Comparison of ENCODE assay signal across 1 cellular context in the genomic region with DNA sequence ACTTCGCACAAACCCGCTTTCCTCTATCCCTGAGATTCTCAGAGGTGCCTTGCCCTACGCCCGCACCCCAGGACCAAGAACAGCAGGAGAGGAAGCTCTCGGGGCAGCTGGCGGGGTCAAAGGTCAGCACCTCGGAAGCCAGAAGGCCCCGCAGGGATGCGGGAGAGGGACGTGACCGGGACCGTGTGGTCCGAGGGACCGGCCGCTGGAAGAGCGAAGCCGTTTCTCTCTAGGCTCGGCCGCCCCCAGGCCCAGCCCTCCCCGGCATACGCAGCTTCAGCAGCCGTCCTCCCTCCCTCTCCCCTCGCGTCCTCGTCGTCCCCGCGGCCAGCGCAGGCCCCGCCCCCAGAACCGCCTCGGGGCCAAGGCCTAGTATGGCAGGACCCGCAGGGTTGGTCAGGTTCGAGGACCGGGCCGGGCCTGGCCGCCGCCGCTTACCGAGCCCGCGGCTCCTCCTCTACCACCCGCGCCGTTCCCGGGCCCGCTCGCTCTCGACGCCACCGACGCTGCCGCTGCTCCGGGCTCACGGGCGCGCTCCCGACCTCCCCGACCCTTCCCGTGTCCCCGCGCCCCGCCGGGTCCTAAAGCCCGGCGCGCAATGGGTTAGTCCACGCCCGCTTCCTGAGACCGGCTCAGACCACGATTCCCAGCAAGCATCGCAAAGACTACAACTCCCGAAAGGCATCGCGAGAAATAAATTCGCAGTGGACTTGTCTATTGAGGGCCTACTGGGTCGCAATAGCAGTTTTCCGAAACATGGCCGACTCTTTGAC.
A peak's percentile ranks its signal among the peaks of the same experiment; 100 is the strongest.
TF ChIP-seq lines count a peak whose summit lies in the region.

A gene with protein sequence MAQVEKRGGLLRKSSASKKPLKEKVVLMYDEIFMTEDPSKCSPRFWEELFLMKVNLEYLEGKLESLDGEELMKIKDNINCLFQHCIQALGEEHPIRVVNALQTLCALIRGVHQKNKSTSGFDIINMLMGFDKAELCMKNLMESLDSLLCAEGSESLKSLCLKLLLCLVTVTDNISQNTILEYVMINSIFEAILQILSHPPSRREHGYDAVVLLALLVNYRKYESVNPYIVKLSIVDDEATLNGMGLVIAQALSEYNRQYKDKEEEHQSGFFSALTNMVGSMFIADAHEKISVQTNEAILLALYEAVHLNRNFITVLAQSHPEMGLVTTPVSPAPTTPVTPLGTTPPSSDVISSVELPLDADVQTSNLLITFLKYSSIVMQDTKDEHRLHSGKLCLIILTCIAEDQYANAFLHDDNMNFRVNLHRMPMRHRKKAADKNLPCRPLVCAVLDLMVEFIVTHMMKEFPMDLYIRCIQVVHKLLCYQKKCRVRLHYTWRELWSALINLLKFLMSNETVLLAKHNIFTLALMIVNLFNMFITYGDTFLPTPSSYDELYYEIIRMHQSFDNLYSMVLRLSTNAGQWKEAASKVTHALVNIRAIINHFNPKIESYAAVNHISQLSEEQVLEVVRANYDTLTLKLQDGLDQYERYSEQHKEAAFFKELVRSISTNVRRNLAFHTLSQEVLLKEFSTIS (minus strand): TSS at position 527 of the 773 bp plus-strand sequence. CDS start 16,059 bp downstream, outside the sequence.

TF ChIP-seq in HepG2, 621 proteins besides CTCF, POLR2A, EP300 and RAD21 (continued from another document and continues in another):
- TF ChIP-seq SNAI1 (CRISPR knock-in tag; IDR thresholded peaks at IDR 0.05; ENCODE audit: borderline replicate concordance) (no peak), ZNF12 (CRISPR knock-in tag; IDR thresholded peaks at IDR 0.05) (peak; percentile 44; the same call in 1 of the 2 replicates), ZBTB3 (CRISPR knock-in tag; IDR thresholded peaks at IDR 0.05; ENCODE audit: borderline replicate concordance, low read depth) (no peak), ZNF451 (CRISPR knock-in tag; IDR thresholded peaks at IDR 0.05) (peak; percentile 87), KDM5A (IDR thresholded peaks at IDR 0.05; ENCODE audit: borderline replicate concordance, low read length) (peak; percentile 59; the same call in 1 of the 2 replicates), TEAD3 (CRISPR knock-in tag; optimal IDR thresholded peaks at IDR 0.05; ENCODE audit: borderline replicate concordance) (peak; percentile 68), MATR3 (CRISPR knock-in tag; IDR thresholded peaks at IDR 0.05) (no peak), ZNF530 (CRISPR knock-in tag; IDR thresholded peaks at IDR 0.05; ENCODE audit: low read depth) (no peak), ZNF431 (CRISPR knock-in tag; IDR thresholded peaks at IDR 0.05; ENCODE audit: borderline replicate concordance, low read depth) (peak; percentile 57; the same call in 1 of the 2 replicates), SMAD3 (CRISPR knock-in tag; IDR thresholded peaks at IDR 0.05) (peak; percentile 79; the same call in 1 of the 2 replicates), SP4 (CRISPR knock-in tag; IDR thresholded peaks at IDR 0.05) (peak; percentile 90), DNMT1 (CRISPR knock-in tag; IDR thresholded peaks at IDR 0.05) (no peak), CCDC6 (CRISPR knock-in tag; IDR thresholded peaks at IDR 0.05) (peak; percentile 84; the same call in 1 of the 2 replicates), ZSCAN25 (CRISPR knock-in tag; IDR thresholded peaks at IDR 0.05) (peak; percentile 9; the same call in 1 of the 2 replicates), ZFYVE20 (CRISPR knock-in tag; IDR thresholded peaks at IDR 0.05; ENCODE audit: borderline replicate concordance, low read depth) (no peak), FOXA1 (IDR thresholded peaks at IDR 0.05) (no peak), FOXA1 (CRISPR knock-in tag; IDR thresholded peaks at IDR 0.05) (0 out of 2 replicates have a peak, but pooled peaks have one; percentile 5), KDM3A (CRISPR knock-in tag; IDR thresholded peaks at IDR 0.05; ENCODE audit: low read depth) (no peak), IRX3 (CRISPR knock-in tag; IDR thresholded peaks at IDR 0.05; ENCODE audit: borderline replicate concordance, low read depth) (no peak; the same call in 1 of the 2 replicates), NR1H2 (CRISPR knock-in tag; IDR thresholded peaks at IDR 0.05; ENCODE audit: borderline replicate concordance, low read depth) (peak; percentile 40; the same call in 1 of the 2 replicates), FOSL1 (CRISPR knock-in tag; IDR thresholded peaks at IDR 0.05; ENCODE audit: borderline replicate concordance) (no peak; the same call in 1 of the 2 replicates), SP2 (CRISPR knock-in tag; IDR thresholded peaks at IDR 0.05) (0 out of 2 replicates have a peak, but pooled peaks have one; percentile 32), ZNF234 (CRISPR knock-in tag; conservative IDR thresholded peaks at IDR 0.05) (peak; percentile 78; the same call in 1 of the 2 replicates), ZNF670 (CRISPR knock-in tag; IDR thresholded peaks at IDR 0.05; ENCODE audit: borderline replicate concordance) (peak; percentile 89), KLF6 (CRISPR knock-in tag; IDR thresholded peaks at IDR 0.05) (0 out of 2 replicates have a peak, but pooled peaks have one; percentile 66), EZH2 (conservative IDR thresholded peaks at IDR 0.05; ENCODE audit: low read depth, low read length) (no peak), YEATS2 (CRISPR knock-in tag; IDR thresholded peaks at IDR 0.05; ENCODE audit: borderline replicate concordance) (peak; percentile 66; the same call in 1 of the 2 replicates), ZMYM2 (CRISPR knock-in tag; IDR thresholded peaks at IDR 0.05) (no peak), KDM1A (CRISPR knock-in tag; IDR thresholded peaks at IDR 0.05) (no peak), CENPX (CRISPR knock-in tag; IDR thresholded peaks at IDR 0.05) (no peak), ZNF232 (CRISPR knock-in tag; IDR thresholded peaks at IDR 0.05; ENCODE audit: borderline replicate concordance) (peak; percentile 78), TP53 (CRISPR knock-in tag; conservative IDR thresholded peaks at IDR 0.05) (no peak; the same call in 1 of the 2 replicates), ZBTB7B (CRISPR knock-in tag; IDR thresholded peaks at IDR 0.05) (no peak; the same call in 1 of the 2 replicates), ONECUT2 (CRISPR knock-in tag; IDR thresholded peaks at IDR 0.05) (0 out of 2 replicates have a peak, but pooled peaks have one; percentile 7)
- TF ChIP-seq, protein P1, sequence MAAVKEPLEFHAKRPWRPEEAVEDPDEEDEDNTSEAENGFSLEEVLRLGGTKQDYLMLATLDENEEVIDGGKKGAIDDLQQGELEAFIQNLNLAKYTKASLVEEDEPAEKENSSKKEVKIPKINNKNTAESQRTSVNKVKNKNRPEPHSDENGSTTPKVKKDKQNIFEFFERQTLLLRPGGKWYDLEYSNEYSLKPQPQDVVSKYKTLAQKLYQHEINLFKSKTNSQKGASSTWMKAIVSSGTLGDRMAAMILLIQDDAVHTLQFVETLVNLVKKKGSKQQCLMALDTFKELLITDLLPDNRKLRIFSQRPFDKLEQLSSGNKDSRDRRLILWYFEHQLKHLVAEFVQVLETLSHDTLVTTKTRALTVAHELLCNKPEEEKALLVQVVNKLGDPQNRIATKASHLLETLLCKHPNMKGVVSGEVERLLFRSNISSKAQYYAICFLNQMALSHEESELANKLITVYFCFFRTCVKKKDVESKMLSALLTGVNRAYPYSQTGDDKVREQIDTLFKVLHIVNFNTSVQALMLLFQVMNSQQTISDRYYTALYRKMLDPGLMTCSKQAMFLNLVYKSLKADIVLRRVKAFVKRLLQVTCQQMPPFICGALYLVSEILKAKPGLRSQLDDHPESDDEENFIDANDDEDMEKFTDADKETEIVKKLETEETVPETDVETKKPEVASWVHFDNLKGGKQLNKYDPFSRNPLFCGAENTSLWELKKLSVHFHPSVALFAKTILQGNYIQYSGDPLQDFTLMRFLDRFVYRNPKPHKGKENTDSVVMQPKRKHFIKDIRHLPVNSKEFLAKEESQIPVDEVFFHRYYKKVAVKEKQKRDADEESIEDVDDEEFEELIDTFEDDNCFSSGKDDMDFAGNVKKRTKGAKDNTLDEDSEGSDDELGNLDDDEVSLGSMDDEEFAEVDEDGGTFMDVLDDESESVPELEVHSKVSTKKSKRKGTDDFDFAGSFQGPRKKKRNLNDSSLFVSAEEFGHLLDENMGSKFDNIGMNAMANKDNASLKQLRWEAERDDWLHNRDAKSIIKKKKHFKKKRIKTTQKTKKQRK (IDR thresholded peaks at IDR 0.05; ENCODE audit: low read length), result no peak
- TF ChIP-seq, protein P2, sequence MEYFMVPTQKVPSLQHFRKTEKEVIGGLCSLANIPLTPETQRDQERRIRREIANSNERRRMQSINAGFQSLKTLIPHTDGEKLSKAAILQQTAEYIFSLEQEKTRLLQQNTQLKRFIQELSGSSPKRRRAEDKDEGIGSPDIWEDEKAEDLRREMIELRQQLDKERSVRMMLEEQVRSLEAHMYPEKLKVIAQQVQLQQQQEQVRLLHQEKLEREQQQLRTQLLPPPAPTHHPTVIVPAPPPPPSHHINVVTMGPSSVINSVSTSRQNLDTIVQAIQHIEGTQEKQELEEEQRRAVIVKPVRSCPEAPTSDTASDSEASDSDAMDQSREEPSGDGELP (IDR thresholded peaks at IDR 0.05; ENCODE audit: borderline replicate concordance, low read depth), result peak; percentile 92
- TF ChIP-seq, protein P3, sequence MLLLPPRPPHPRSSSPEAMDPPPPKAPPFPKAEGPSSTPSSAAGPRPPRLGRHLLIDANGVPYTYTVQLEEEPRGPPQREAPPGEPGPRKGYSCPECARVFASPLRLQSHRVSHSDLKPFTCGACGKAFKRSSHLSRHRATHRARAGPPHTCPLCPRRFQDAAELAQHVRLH (CRISPR knock-in tag; IDR thresholded peaks at IDR 0.05; ENCODE audit: borderline replicate concordance, low read depth), result peak; percentile 65; the same call in 1 of the 2 replicates
- TF ChIP-seq, protein P4, sequence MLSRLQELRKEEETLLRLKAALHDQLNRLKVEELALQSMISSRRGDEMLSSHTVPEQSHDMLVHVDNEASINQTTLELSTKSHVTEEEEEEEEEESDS (CRISPR knock-in tag; IDR thresholded peaks at IDR 0.05; ENCODE audit: borderline replicate concordance), result no peak
- TF ChIP-seq, protein P5, sequence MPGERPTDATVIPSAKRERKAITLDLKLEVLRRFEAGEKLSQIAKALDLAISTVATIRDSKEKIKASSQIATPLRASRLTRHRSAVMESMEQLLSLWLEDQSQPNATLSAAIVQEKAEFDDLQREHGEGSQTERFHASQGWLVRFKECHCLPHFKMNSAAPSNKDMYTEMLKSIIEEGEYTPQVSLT (CRISPR knock-in tag; IDR thresholded peaks at IDR 0.05; ENCODE audit: borderline replicate concordance, low read depth), result peak; percentile 33; the same call in 1 of the 2 replicates
- TF ChIP-seq, protein P6, sequence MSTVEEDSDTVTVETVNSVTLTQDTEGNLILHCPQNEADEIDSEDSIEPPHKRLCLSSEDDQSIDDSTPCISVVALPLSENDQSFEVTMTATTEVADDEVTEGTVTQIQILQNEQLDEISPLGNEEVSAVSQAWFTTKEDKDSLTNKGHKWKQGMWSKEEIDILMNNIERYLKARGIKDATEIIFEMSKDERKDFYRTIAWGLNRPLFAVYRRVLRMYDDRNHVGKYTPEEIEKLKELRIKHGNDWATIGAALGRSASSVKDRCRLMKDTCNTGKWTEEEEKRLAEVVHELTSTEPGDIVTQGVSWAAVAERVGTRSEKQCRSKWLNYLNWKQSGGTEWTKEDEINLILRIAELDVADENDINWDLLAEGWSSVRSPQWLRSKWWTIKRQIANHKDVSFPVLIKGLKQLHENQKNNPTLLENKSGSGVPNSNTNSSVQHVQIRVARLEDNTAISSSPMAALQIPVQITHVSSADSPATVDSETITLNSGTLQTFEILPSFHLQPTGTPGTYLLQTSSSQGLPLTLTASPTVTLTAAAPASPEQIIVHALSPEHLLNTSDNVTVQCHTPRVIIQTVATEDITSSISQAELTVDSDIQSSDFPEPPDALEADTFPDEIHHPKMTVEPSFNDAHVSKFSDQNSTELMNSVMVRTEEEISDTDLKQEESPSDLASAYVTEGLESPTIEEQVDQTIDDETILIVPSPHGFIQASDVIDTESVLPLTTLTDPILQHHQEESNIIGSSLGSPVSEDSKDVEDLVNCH (CRISPR knock-in tag; IDR thresholded peaks at IDR 0.05), result peak; percentile 70; the same call in 1 of the 2 replicates
- TF ChIP-seq, protein P7, sequence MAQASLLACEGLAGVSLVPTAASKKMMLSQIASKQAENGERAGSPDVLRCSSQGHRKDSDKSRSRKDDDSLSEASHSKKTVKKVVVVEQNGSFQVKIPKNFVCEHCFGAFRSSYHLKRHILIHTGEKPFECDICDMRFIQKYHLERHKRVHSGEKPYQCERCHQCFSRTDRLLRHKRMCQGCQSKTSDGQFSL (CRISPR knock-in tag; IDR thresholded peaks at IDR 0.05), result 0 out of 2 replicates have a peak, but pooled peaks have one; percentile 56
- TF ChIP-seq, protein P8, sequence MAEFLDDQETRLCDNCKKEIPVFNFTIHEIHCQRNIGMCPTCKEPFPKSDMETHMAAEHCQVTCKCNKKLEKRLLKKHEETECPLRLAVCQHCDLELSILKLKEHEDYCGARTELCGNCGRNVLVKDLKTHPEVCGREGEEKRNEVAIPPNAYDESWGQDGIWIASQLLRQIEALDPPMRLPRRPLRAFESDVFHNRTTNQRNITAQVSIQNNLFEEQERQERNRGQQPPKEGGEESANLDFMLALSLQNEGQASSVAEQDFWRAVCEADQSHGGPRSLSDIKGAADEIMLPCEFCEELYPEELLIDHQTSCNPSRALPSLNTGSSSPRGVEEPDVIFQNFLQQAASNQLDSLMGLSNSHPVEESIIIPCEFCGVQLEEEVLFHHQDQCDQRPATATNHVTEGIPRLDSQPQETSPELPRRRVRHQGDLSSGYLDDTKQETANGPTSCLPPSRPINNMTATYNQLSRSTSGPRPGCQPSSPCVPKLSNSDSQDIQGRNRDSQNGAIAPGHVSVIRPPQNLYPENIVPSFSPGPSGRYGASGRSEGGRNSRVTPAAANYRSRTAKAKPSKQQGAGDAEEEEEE (CRISPR knock-in tag; IDR thresholded peaks at IDR 0.05; ENCODE audit: borderline replicate concordance), result no peak
- TF ChIP-seq, protein P9, sequence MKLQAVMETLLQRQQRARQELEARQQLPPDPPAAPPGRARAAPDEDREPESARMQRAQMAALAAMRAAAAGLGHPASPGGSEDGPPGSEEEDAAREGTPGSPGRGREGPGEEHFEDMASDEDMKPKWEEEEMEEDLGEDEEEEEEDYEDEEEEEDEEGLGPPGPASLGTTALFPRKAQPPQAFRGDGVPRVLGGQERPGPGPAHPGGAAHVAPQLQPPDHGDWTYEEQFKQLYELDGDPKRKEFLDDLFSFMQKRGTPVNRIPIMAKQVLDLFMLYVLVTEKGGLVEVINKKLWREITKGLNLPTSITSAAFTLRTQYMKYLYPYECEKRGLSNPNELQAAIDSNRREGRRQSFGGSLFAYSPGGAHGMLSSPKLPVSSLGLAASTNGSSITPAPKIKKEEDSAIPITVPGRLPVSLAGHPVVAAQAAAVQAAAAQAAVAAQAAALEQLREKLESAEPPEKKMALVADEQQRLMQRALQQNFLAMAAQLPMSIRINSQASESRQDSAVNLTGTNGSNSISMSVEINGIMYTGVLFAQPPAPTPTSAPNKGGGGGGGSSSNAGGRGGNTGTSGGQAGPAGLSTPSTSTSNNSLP (IDR thresholded peaks at IDR 0.05; ENCODE audit: low read depth, low read length), result peak; percentile 75; the same call in 1 of the 2 replicates
- TF ChIP-seq, protein P10, sequence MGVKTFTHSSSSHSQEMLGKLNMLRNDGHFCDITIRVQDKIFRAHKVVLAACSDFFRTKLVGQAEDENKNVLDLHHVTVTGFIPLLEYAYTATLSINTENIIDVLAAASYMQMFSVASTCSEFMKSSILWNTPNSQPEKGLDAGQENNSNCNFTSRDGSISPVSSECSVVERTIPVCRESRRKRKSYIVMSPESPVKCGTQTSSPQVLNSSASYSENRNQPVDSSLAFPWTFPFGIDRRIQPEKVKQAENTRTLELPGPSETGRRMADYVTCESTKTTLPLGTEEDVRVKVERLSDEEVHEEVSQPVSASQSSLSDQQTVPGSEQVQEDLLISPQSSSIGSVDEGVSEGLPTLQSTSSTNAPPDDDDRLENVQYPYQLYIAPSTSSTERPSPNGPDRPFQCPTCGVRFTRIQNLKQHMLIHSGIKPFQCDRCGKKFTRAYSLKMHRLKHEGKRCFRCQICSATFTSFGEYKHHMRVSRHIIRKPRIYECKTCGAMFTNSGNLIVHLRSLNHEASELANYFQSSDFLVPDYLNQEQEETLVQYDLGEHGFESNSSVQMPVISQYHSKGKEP (CRISPR knock-in tag; IDR thresholded peaks at IDR 0.05), result 0 out of 2 replicates have a peak, but pooled peaks have one; percentile 5
